ENCODE assay signal across 1 cellular context in genomic region chr2:111148925-111149324, GRCh38.
A peak's percentile ranks its signal among the peaks of the same experiment; 100 is the strongest.
TF ChIP-seq lines count a peak whose summit lies in the region.

No MANE protein-coding gene starts in this region.

TF ChIP-seq in K562, 482 proteins besides CTCF, POLR2A, EP300 and RAD21 (continued from another document):
- TF ChIP-seq PKNOX1 (IDR thresholded peaks at IDR 0.05) (peak; percentile 16; the same call in 1 of the 2 replicates), CSDE1 (IDR thresholded peaks at IDR 0.05) (no peak), ZFP30 (CRISPR knock-in tag; IDR thresholded peaks at IDR 0.05; ENCODE audit: borderline replicate concordance) (no peak), HDAC1 (IDR thresholded peaks at IDR 0.05) (peak; percentile 3 to 33; a peak in 1 of 4 replicates), CEBPG (CRISPR knock-in tag; IDR thresholded peaks at IDR 0.05) (no peak), CEBPG (tag; conservative IDR thresholded peaks at IDR 0.05 in 1 of 2, IDR thresholded peaks at IDR 0.05 in 1 of 2) (no peak), ZNF707 (CRISPR knock-in tag; conservative IDR thresholded peaks at IDR 0.05) (no peak), MTF1 (CRISPR knock-in tag; IDR thresholded peaks at IDR 0.05; ENCODE audit: borderline replicate concordance) (no peak), ZBTB17 (CRISPR knock-in tag; IDR thresholded peaks at IDR 0.05) (no peak), ZNF586 (CRISPR knock-in tag; conservative IDR thresholded peaks at IDR 0.05) (no peak), PRMT5 (CRISPR knock-in tag; IDR thresholded peaks at IDR 0.05) (no peak), ZNF24 (IDR thresholded peaks at IDR 0.05) (peak; percentile 56; the same call in 1 of the 2 replicates), LEF1 (IDR thresholded peaks at IDR 0.05) (no peak), RFX7 (CRISPR knock-in tag; IDR thresholded peaks at IDR 0.05) (no peak), TAF1 (IDR thresholded peaks at IDR 0.05; ENCODE audit: control insufficient read depth, extremely low read depth, insufficient read depth, low read length, severe bottlenecking) (no peak), ZNF253 (CRISPR knock-in tag; conservative IDR thresholded peaks at IDR 0.05) (no peak), ZNF174 (CRISPR knock-in tag; IDR thresholded peaks at IDR 0.05) (no peak), ATF1 (CRISPR knock-in tag; IDR thresholded peaks at IDR 0.05) (no peak), ATF1 (tag; IDR thresholded peaks at IDR 0.05) (no peak), TRIM24 (IDR thresholded peaks at IDR 0.05) (peak in 1 of 2 experiments; percentile 1; a peak in 1 of 4 replicates), HNRNPLL (IDR thresholded peaks at IDR 0.05; ENCODE audit: low read depth, low read length, poor library complexity, severe bottlenecking) (peak; percentile 98), ZNF224 (CRISPR knock-in tag; IDR thresholded peaks at IDR 0.05) (no peak), ZMIZ1 (IDR thresholded peaks at IDR 0.05; ENCODE audit: low read depth in 2 of 2, low read length in 2 of 2) (0 out of 4 replicates have a peak, but pooled peaks of 1 of the 2 experiments have one; percentile 22), BRD4 (IDR thresholded peaks at IDR 0.05) (0 out of 2 replicates have a peak, but pooled peaks have one; percentile 21), ELF2 (CRISPR knock-in tag; IDR thresholded peaks at IDR 0.05) (no peak), ARHGAP35 (IDR thresholded peaks at IDR 0.05; ENCODE audit: partially characterized antibody) (no peak), U2AF2 (optimal IDR thresholded peaks at IDR 0.05; ENCODE audit: low read depth, low read length) (no peak), ZNF583 (CRISPR knock-in tag; IDR thresholded peaks at IDR 0.05) (no peak), ZNF324 (CRISPR knock-in tag; IDR thresholded peaks at IDR 0.05) (no peak), SRSF3 (IDR thresholded peaks at IDR 0.05; ENCODE audit: insufficient read depth, low read length) (no peak), CREB3 (tag; conservative IDR thresholded peaks at IDR 0.05; ENCODE audit: low read depth) (no peak), SMC3 (conservative IDR thresholded peaks at IDR 0.05; ENCODE audit: insufficient read depth, low read depth, low read length) (no peak), FIP1L1 (IDR thresholded peaks at IDR 0.05; ENCODE audit: low read depth, low read length, poor library complexity, severe bottlenecking) (no peak), HOMEZ (CRISPR knock-in tag; IDR thresholded peaks at IDR 0.05) (no peak), ZNF655 (CRISPR knock-in tag; IDR thresholded peaks at IDR 0.05) (no peak)
